Comparison of ENCODE assay signal across 8 cellular contexts in genomic region chr17:18186271-18186982, GRCh38. TPM values are rescaled to one million over a fixed set of nuclear protein-coding genes. Genes with fewer than 3 reads are reported as not detected.
DNase-seq lines count a peak whose midpoint lies in the region; ATAC-seq, FAIRE-seq and TF ChIP-seq lines count a peak whose summit lies in the region.

No MANE protein-coding gene starts in this region.

- no peak for TF ChIP-seq CTCF in keratinocyte (optimal IDR thresholded peaks at IDR 0.05 in 1 of 3, IDR thresholded peaks at IDR 0.05 in 1 of 3, conservative IDR thresholded peaks at IDR 0.05 in 1 of 3; ENCODE audit: extremely low read depth in 1 of 3, insufficient read depth in 2 of 3, low read length in 3 of 3)
- TF ChIP-seq CTCF in testis (IDR thresholded peaks at IDR 0.05) = no peak

- peaks cover 29% of the 10 kb centered on the region for H4K20me1 ChIP-seq in keratinocyte (ENCODE audit: control insufficient read depth, extremely low read depth, insufficient read depth, low read length)

- H3K4me1 ChIP-seq in keratinocyte (ENCODE audit: control insufficient read depth, extremely low read depth, insufficient read depth, low read length) (peaks cover 46% of the 10 kb centered on the region), testis (peaks cover 54% of the 10 kb centered on the region)

- H3K36me3 Mint-ChIP-seq in T-helper 2 cell treated with Interferon-gamma antibody and Interleukin-4, amounts not matched to agents 5 μg/mL and 100 μg/mL, for 36 hours (ENCODE audit: low read depth) = peaks cover 48% of the 10 kb centered on the region
- H3K36me3 Mint-ChIP-seq in activated naive CD8-positive, alpha-beta T cell treated with anti-CD3 and anti-CD28 coated beads, Interleukin-2, amount 50 U/mL, for 24 hours (ENCODE audit: low read depth) = peaks cover 56% of the 10 kb centered on the region

- H3K9me3 Mint-ChIP-seq in T-helper 2 cell treated with Interferon-gamma antibody and Interleukin-4, amounts not matched to agents 5 μg/mL and 100 μg/mL, for 36 hours = no peaks in the 10 kb centered on the region
- no peaks in the 10 kb centered on the region for H3K9me3 Mint-ChIP-seq in activated naive CD8-positive, alpha-beta T cell treated with anti-CD3 and anti-CD28 coated beads, Interleukin-2, amount 50 U/mL, for 24 hours

- no peaks in the 10 kb centered on the region for H3K27me3 Mint-ChIP-seq in T-helper 2 cell treated with Interferon-gamma antibody and Interleukin-4, amounts not matched to agents 5 μg/mL and 100 μg/mL, for 36 hours (ENCODE audit: low read depth)
- H3K27me3 Mint-ChIP-seq in activated naive CD8-positive, alpha-beta T cell treated with anti-CD3 and anti-CD28 coated beads, Interleukin-2, amount 50 U/mL, for 24 hours = peaks cover 3% of the 10 kb centered on the region

- DNase-seq in T-helper 2 cell treated with Interferon-gamma antibody and Interleukin-4, amounts not matched to agents 5 μg/mL and 100 μg/mL, for 36 hours (ENCODE audit: low spot score) = no peak
- DNase-seq in T-helper 2 cell (no peak), keratinocyte (ENCODE audit: low read depth, low spot score) (no peak), testis (no peak), GM19240 (ENCODE audit: insufficient read length, low spot score) (no peak), GDM1 (lab: John Stamatoyannopoulos, UW) (no peak), NCI-H146 (lab: John Stamatoyannopoulos, UW) (no peak)
- DNase-seq in activated naive CD8-positive, alpha-beta T cell treated with anti-CD3 and anti-CD28 coated beads, Interleukin-2, amount 50 U/mL, for 24 hours = no peak

- no peak for TF ChIP-seq POLR2A in testis (IDR thresholded peaks at IDR 0.05)

- H3K27ac ChIP-seq in keratinocyte (ENCODE audit: control insufficient read depth, insufficient read depth, low read length) (peak overlapping the region; percentile 92), testis (peak overlapping the region in 1 of 2 donors; percentile 99)

- dilution Hi-C loops in keratinocyte (cut with MboI; ENCODE audit: extremely low pct_ligation_motif_present, low sequenced_read_pairs) = no loop called here

- peaks cover 59% of the 10 kb centered on the region for H3K4me1 Mint-ChIP-seq in T-helper 2 cell treated with Interferon-gamma antibody and Interleukin-4, amounts not matched to agents 5 μg/mL and 100 μg/mL, for 36 hours (ENCODE audit: low read depth)
- H3K4me1 Mint-ChIP-seq in activated naive CD8-positive, alpha-beta T cell treated with anti-CD3 and anti-CD28 coated beads, Interleukin-2, amount 50 U/mL, for 24 hours = peaks cover 76% of the 10 kb centered on the region

- no peak for ATAC-seq in activated naive CD8-positive, alpha-beta T cell treated with anti-CD3 and anti-CD28 coated beads, Interleukin-2, amount 50 U/mL, for 24 hours

- peaks cover 75% of the 10 kb centered on the region for H3K79me2 ChIP-seq in keratinocyte (ENCODE audit: control insufficient read depth, insufficient read depth, low read length)

- H3K4me3 ChIP-seq in keratinocyte (ENCODE audit: control insufficient read depth in 2 of 3, extremely low read depth in 1 of 3, insufficient read depth in 2 of 3, low read depth in 1 of 3, low read length in 3 of 3) (peak overlapping the region; percentile 78 to 91 (median 90)), testis (peak overlapping the region; percentile 90 to 94)

- no peak for FAIRE-seq in keratinocyte (lab: Jason Lieb, UNC)

- H3K36me3 ChIP-seq in keratinocyte (ENCODE audit: control insufficient read depth in 2 of 2, extremely low read depth in 1 of 2, insufficient read depth in 2 of 2, low read length in 2 of 2) (peaks cover 4 to 14% of the 10 kb centered on the region in 2 experiments), testis (ENCODE audit: low read depth, missing control alignments) (no peaks in the 10 kb centered on the region)

- H3K9ac ChIP-seq in keratinocyte (ENCODE audit: control insufficient read depth, extremely low read depth, insufficient read depth, low read length) = peak overlapping the region; percentile 90

- intact Hi-C loops in testis (cut with DNase I; ENCODE audit: low total_unique reads) = no loop called here

- peak overlapping the region; percentile 97 for H3K4me2 ChIP-seq in keratinocyte (ENCODE audit: control insufficient read depth, extremely low read depth, insufficient read depth, low read depth, low read length)

- H3K9me1 ChIP-seq in keratinocyte (ENCODE audit: control insufficient read depth, extremely low read depth, insufficient read depth, low read length) = peaks cover 6% of the 10 kb centered on the region

- peak overlapping the region; percentile 52 for H3K27ac Mint-ChIP-seq in T-helper 2 cell treated with Interferon-gamma antibody and Interleukin-4, amounts not matched to agents 5 μg/mL and 100 μg/mL, for 36 hours
- H3K27ac Mint-ChIP-seq in activated naive CD8-positive, alpha-beta T cell treated with anti-CD3 and anti-CD28 coated beads, Interleukin-2, amount 50 U/mL, for 24 hours = peak overlapping the region; percentile 92

- H2AFZ ChIP-seq in keratinocyte (ENCODE audit: control insufficient read depth, low read length) = no peak overlapping the region

- H3K4me3 Mint-ChIP-seq in T-helper 2 cell treated with Interferon-gamma antibody and Interleukin-4, amounts not matched to agents 5 μg/mL and 100 μg/mL, for 36 hours = peak overlapping the region; percentile 98
- H3K4me3 Mint-ChIP-seq in activated naive CD8-positive, alpha-beta T cell treated with anti-CD3 and anti-CD28 coated beads, Interleukin-2, amount 50 U/mL, for 24 hours = peak overlapping the region; percentile 96

- 38 to 47% methylated on average over 7 of the region's 7 CpGs for WGBS in testis, 2 donors

- H3K27me3 ChIP-seq in keratinocyte (ENCODE audit: control insufficient read depth, extremely low read depth, insufficient read depth, low read length) (no peaks in the 10 kb centered on the region), testis (no peaks in the 10 kb centered on the region)

- no peaks in the 10 kb centered on the region for H3K9me3 ChIP-seq in keratinocyte (ENCODE audit: control insufficient read depth, low read depth, low read length)
- no peaks in the 10 kb centered on the region for H3K9me3 ChIP-seq in testis

RNA-seq across cellular contexts. Expression of gene ALKBH5, which starts 2.8 kb away (rescaled TPM):
- polyA plus RNA-seq in keratinocyte (41.5 to 71.3 TPM (median 50.2 TPM) in 3 replicates), testis (ENCODE audit: insufficient read depth, low read depth, low replicate concordance) (172 TPM)
- 17.1 TPM for polyA plus RNA-seq in keratinocyte (2011; ENCODE audit: low read depth)
- 51.0 and 54.6 TPM in 2 replicates for polyA plus RNA-seq in keratinocyte (2011; cell fraction: cytosol; rRNA removed)
- 30.2 and 31.4 TPM in 2 replicates for polyA plus RNA-seq in keratinocyte (2011; cell fraction: nucleus; rRNA removed)
- 27.8 and 45.8 TPM in 2 replicates for polyA plus RNA-seq in keratinocyte (2012; ENCODE audit: low replicate concordance)
- 85.6 to 109 TPM (median 91.2 TPM) in 3 replicates for polyA minus RNA-seq in keratinocyte
- polyA minus RNA-seq in keratinocyte (2011; cell fraction: cytosol; rRNA and poly(A)+ RNA removed) = 113 TPM
- polyA minus RNA-seq in keratinocyte (2011; cell fraction: nucleus; rRNA and poly(A)+ RNA removed) = 29.6 and 33.9 TPM in 2 replicates
- total RNA-seq in testis = 100 to 1,000 TPM; 213 to 253 TPM

RNA-seq across cellular contexts. Expression of gene LLGL1, which starts 39.0 kb away (rescaled TPM):
- polyA plus RNA-seq in keratinocyte (13.8 to 24.7 TPM (median 22.6 TPM) in 3 replicates), testis (ENCODE audit: insufficient read depth, low read depth, low replicate concordance) (24.2 TPM)
- 4.3 TPM for polyA plus RNA-seq in keratinocyte (2011; ENCODE audit: low read depth)
- 13.0 and 26.4 TPM in 2 replicates for polyA plus RNA-seq in keratinocyte (2011; cell fraction: cytosol; rRNA removed)
- polyA plus RNA-seq in keratinocyte (2011; cell fraction: nucleus; rRNA removed) = 29.1 and 37.8 TPM in 2 replicates
- 9.8 and 22.3 TPM in 2 replicates for polyA plus RNA-seq in keratinocyte (2012; ENCODE audit: low replicate concordance)
- 25.2 to 45.1 TPM (median 34.6 TPM) in 3 replicates for polyA minus RNA-seq in keratinocyte
- 54.5 TPM for polyA minus RNA-seq in keratinocyte (2011; cell fraction: cytosol; rRNA and poly(A)+ RNA removed)
- 32.7 and 34.8 TPM in 2 replicates for polyA minus RNA-seq in keratinocyte (2011; cell fraction: nucleus; rRNA and poly(A)+ RNA removed)
- 10 to 100 TPM; 40.0 to 46.8 TPM for total RNA-seq in testis
